In genomic region chr4:2791518-2792395, GRCh38 we compare ENCODE assay signal across 10 cellular contexts. TPM values are rescaled to one million over a fixed set of nuclear protein-coding genes. Genes with fewer than 3 reads are reported as not detected.
DNase-seq lines count a peak whose midpoint lies in the region; ATAC-seq and TF ChIP-seq lines count a peak whose summit lies in the region.
"Had no signal": no experiment of that assay in that cellular context is flagged by ENCODE, and none has a peak within 500 bp of the region (broad histone marks: within the 10 kb centered on the region; RNA-seq: fewer than 3 reads in every experiment).

No MANE protein-coding gene starts in this region.

- H3K4me1 Mint-ChIP-seq in GM23338 = peaks cover 29% of the 10 kb centered on the region

- no peaks in the 10 kb centered on the region for H3K79me2 ChIP-seq in GM23338 (replicated peaks; ENCODE audit: insufficient read depth)

- H4K20me1 ChIP-seq in GM23338 (replicated peaks; ENCODE audit: insufficient read depth) = no peaks in the 10 kb centered on the region

- no peaks in the 10 kb centered on the region; the same call in 2 of the 3 replicates for H3K9me3 Mint-ChIP-seq in GM23338

- H3K36me3 ChIP-seq in GM23338 (ENCODE audit: insufficient read depth) (no peaks in the 10 kb centered on the region), WERI-Rb-1 (peaks cover 3% of the 10 kb centered on the region), right atrium auricular region (no peaks in the 10 kb centered on the region), sigmoid colon (no peaks in the 10 kb centered on the region)

- H3K27ac ChIP-seq in GM23338 (ENCODE audit: low read depth) (no peak overlapping the region), WERI-Rb-1 (no peak overlapping the region), right atrium auricular region (peak overlapping the region; percentile 50 to 61), sigmoid colon (peak overlapping the region in 2 of 4 donors; percentile 71 to 79)

- TF ChIP-seq CTCF in GM23338 (conservative IDR thresholded peaks at IDR 0.05; ENCODE audit: low read depth in 2 of 2) (no peak), WERI-Rb-1 (IDR thresholded peaks at IDR 0.05; ENCODE audit: low read depth, low read length) (no peak), right atrium auricular region (IDR thresholded peaks at IDR 0.05) (no peak), sigmoid colon (IDR thresholded peaks at IDR 0.05) (no peak)

- no peaks in the 10 kb centered on the region for H3K36me3 Mint-ChIP-seq in GM23338 (ENCODE audit: low read depth)

- H3K4me3 ChIP-seq in GM23338 = no peak overlapping the region
- no peak overlapping the region for H3K4me3 ChIP-seq in WERI-Rb-1 (ENCODE audit: low read depth, low read length)
- no peak overlapping the region for H3K4me3 ChIP-seq in right atrium auricular region
- H3K4me3 ChIP-seq in sigmoid colon = no peak overlapping the region

- H3K27me3 Mint-ChIP-seq in GM23338 (ENCODE audit: insufficient read depth, low read depth, poor library complexity) = peaks cover 26% of the 10 kb centered on the region

- DNase-seq in GM23338 (ENCODE audit: low spot score) (peak; percentile 48), WERI-Rb-1 (peak; percentile 12), right atrium auricular region (ENCODE audit: low spot score) (no peak), sigmoid colon (peak; percentile 64), SW 1271 (lab: John Stamatoyannopoulos, UW) (no peak), epidermal melanocyte (ENCODE audit: insufficient read length, low spot score) (no peak)
- DNase-seq: NCI-H2081, SIG-M5 had no signal

- intact Hi-C loops in sigmoid colon (cut with DNase I) = loop anchor here (5.0 kb wide), 1 partner anchor 34 kb away; the partner anchor contains the start of gene TNIP2

- no peak for TF ChIP-seq POLR2A in sigmoid colon (IDR thresholded peaks at IDR 0.05)

- 0 out of 2 replicates have a peak, but pooled peaks cover 5% of the 10 kb centered on the region for H3F3A ChIP-seq in GM23338 (replicated peaks; ENCODE audit: low read depth)

- peaks cover 16% of the 10 kb centered on the region for H3K27me3 ChIP-seq in GM23338 (ENCODE audit: insufficient read depth)
- H3K27me3 ChIP-seq in WERI-Rb-1 (ENCODE audit: insufficient read depth, low read depth, severe bottlenecking) = no peaks in the 10 kb centered on the region
- no peaks in the 10 kb centered on the region for H3K27me3 ChIP-seq in right atrium auricular region
- no peaks in the 10 kb centered on the region for H3K27me3 ChIP-seq in sigmoid colon
- H3K27me3 ChIP-seq: dorsolateral prefrontal cortex had no signal

- H3K9me3 ChIP-seq in WERI-Rb-1 (ENCODE audit: severe bottlenecking) (no peaks in the 10 kb centered on the region), right atrium auricular region (no peaks in the 10 kb centered on the region), sigmoid colon (no peaks in the 10 kb centered on the region)

- no peak overlapping the region for H3K4me3 Mint-ChIP-seq in GM23338

- H3K4me1 ChIP-seq in GM23338 (ENCODE audit: insufficient read depth) = peaks cover 5% of the 10 kb centered on the region
- H3K4me1 ChIP-seq in right atrium auricular region = peaks cover 0 to 87% of the 10 kb centered on the region in 2 donors
- peaks cover 0 to 49% (median 45%) of the 10 kb centered on the region in 4 donors for H3K4me1 ChIP-seq in sigmoid colon

- peak overlapping the region; percentile 52; the same call in 1 of the 2 replicates for H2AFZ ChIP-seq in GM23338

- no peak overlapping the region for H3K27ac Mint-ChIP-seq in GM23338

- peak; percentile 2; the same call in 2 of the 3 replicates for ATAC-seq in GM23338
- ATAC-seq in HG03025 (IDR thresholded peaks at IDR 0.05; ENCODE audit: low FRiP score, unreplicated experiment) = no peak

- 94 to 95% methylated on average over 10 of the region's 10 CpGs for WGBS in sigmoid colon, 2 donors

- no peaks in the 10 kb centered on the region for H3K9me2 ChIP-seq in GM23338 (ENCODE audit: insufficient read depth)

- no peak for TF ChIP-seq EP300 in sigmoid colon (IDR thresholded peaks at IDR 0.05)

- peak overlapping the region; percentile 66; the same call in 1 of the 2 replicates for H3K4me2 ChIP-seq in GM23338

TF ChIP-seq in GM23338, 12 proteins besides CTCF, POLR2A, EP300 and RAD21:
- TF ChIP-seq EZH2phosphoT487 (IDR thresholded peaks at IDR 0.05; ENCODE audit: unreplicated experiment) = no peak
- TF ChIP-seq ZNF331 (CRISPR knock-in tag; IDR thresholded peaks at IDR 0.05; ENCODE audit: low read depth) = no peak
- TF ChIP-seq ETS1 (IDR thresholded peaks at IDR 0.05) = no peak
- no peak for TF ChIP-seq REST (IDR thresholded peaks at IDR 0.05; ENCODE audit: unreplicated experiment)
- TF ChIP-seq STAT1 (IDR thresholded peaks at IDR 0.05; ENCODE audit: unreplicated experiment) = no peak

RNA-seq across cellular contexts. Expression of gene SH3BP2, which starts 1.1 kb away (rescaled TPM):
- 29.9 and 43.9 TPM in 2 replicates for total RNA-seq in GM23338 (2014; rRNA removed; shearing (Covaris generic))
- polyA plus RNA-seq in GM23338 (2016; fragmentation: Nextera tagmentation; extraction: Ambion mirVana) = 15.2 and 22.2 TPM in 2 replicates
- total RNA-seq in right atrium auricular region = 10 to 100 TPM; 20.1 to 25.2 TPM
- total RNA-seq in sigmoid colon = 10 to 100 TPM; 18.4 to 49.3 (median 24.2) TPM
- polyA plus RNA-seq in sigmoid colon = 10 to 100 TPM; 18.6 to 82.4 (median 35.6) TPM

RNA-seq across cellular contexts. Expression of gene TNIP2, which starts 35.6 kb away (rescaled TPM):
- total RNA-seq in GM23338 (2014; rRNA removed; shearing (Covaris generic)) = 60.2 and 61.4 TPM in 2 replicates
- polyA plus RNA-seq in GM23338 (2016; fragmentation: Nextera tagmentation; extraction: Ambion mirVana) (33.9 and 34.8 TPM in 2 replicates), sigmoid colon (10 to 100 TPM; 51.7 to 65.0 (median 51.8) TPM)
- total RNA-seq in right atrium auricular region (10 to 100 TPM; 28.0 to 45.8 TPM), sigmoid colon (10 to 100 TPM; 56.3 to 68.8 (median 66.9) TPM)

RNA-seq across cellular contexts. Expression of gene ADD1, which starts 51.9 kb away (rescaled TPM):
- 126 and 144 TPM in 2 replicates for total RNA-seq in GM23338 (2014; rRNA removed; shearing (Covaris generic))
- polyA plus RNA-seq in GM23338 (2016; fragmentation: Nextera tagmentation; extraction: Ambion mirVana) (119 and 126 TPM in 2 replicates), sigmoid colon (100 to 1,000 TPM; 113 to 162 (median 120) TPM)
- total RNA-seq in right atrium auricular region (100 to 1,000 TPM; 171 to 196 TPM), sigmoid colon (100 to 1,000 TPM; 166 to 378 (median 183) TPM)

Comparison
In these comparisons a context has a peak if more than half of its experiments do, and no peak if none do; other contexts are left out.
1. DNase-seq: peak in GM23338 (single experiment), WERI-Rb-1 (single experiment) and sigmoid colon (single experiment); none in right atrium auricular region (single experiment), SW 1271 (0 of 2) and epidermal melanocyte (single experiment).
2. H3K27ac ChIP-seq: peak in right atrium auricular region (2 of 2); none in GM23338 (single experiment) and WERI-Rb-1 (single experiment).